Comparison of ENCODE assay signal across 11 cellular contexts in genomic region chr1:182601926-182602325, GRCh38. TPM values are rescaled to one million over a fixed set of nuclear protein-coding genes. Genes with fewer than 3 reads are reported as not detected.
DNase-seq lines count a peak whose midpoint lies in the region; ATAC-seq lines count a peak whose summit lies in the region.
"Had no signal": no experiment of that assay in that cellular context is flagged by ENCODE, and none has a peak within 500 bp of the region (broad histone marks: within the 10 kb centered on the region; RNA-seq: fewer than 3 reads in every experiment).

No MANE protein-coding gene starts in this region.

- no peak overlapping the region for H3K4me3 ChIP-seq in esophagus (ENCODE audit: low read depth in 1 of 2, low read length in 2 of 2)
- peak overlapping the region; percentile 26 to 82 for H3K4me3 ChIP-seq in stomach smooth muscle (ENCODE audit: low read length in 2 of 2)
- H3K4me3 ChIP-seq: cardiac muscle cell, tibial artery had no signal

- 58 to 67% methylated on average over 4 of the region's 4 CpGs for WGBS in esophagus, 2 donors

- H3K9ac ChIP-seq in stomach smooth muscle (ENCODE audit: low read length in 2 of 2) = peak overlapping the region in 1 of 2 donors; percentile 51

- DNase-seq in NCI-H82 (lab: John Stamatoyannopoulos, UW) (peak; percentile 67), NCI-H82 treated with DMSO at 0.1 percent for 48 hours (lab: John Stamatoyannopoulos, UW; ENCODE audit: unreplicated experiment) (no peak), NCI-H69 (lab: John Stamatoyannopoulos, UW) (peak; percentile 91), midbrain (lab: John Stamatoyannopoulos, UW) (no peak)
- no peak for DNase-seq in stimulated activated CD4-positive, alpha-beta T cell treated with anti-CD3 and anti-CD28 coated beads, Interleukin-15, amount 100 ng/mL, for 24 hours

- H3K27ac ChIP-seq in esophagus (ENCODE audit: low read depth in 2 of 2, low read length in 1 of 2) (peak overlapping the region; percentile 16 to 26), stomach smooth muscle (ENCODE audit: low read length) (no peak overlapping the region)
- H3K27ac ChIP-seq: cardiac muscle cell had no signal

- H3K27me3 ChIP-seq in esophagus (ENCODE audit: control insufficient read depth in 1 of 2, insufficient read depth in 2 of 2, low read length in 2 of 2) = no peaks in the 10 kb centered on the region
- H3K27me3 ChIP-seq in stomach smooth muscle (ENCODE audit: control insufficient read depth in 1 of 2, insufficient read depth in 2 of 2, low read length in 2 of 2) = no peaks in the 10 kb centered on the region
- H3K27me3 ChIP-seq: tibial artery had no signal

- no peak for ATAC-seq in HG02571 (IDR thresholded peaks at IDR 0.05; ENCODE audit: unreplicated experiment)

- H3K36me3 ChIP-seq in esophagus (ENCODE audit: control insufficient read depth in 2 of 2, insufficient read depth in 2 of 2, low read length in 1 of 2) (peaks cover 0 to 4% of the 10 kb centered on the region in 2 donors), stomach smooth muscle (ENCODE audit: control insufficient read depth in 2 of 2, insufficient read depth in 2 of 2, low read length in 2 of 2) (peaks cover 0 to 2% of the 10 kb centered on the region in 2 donors)
- H3K36me3 ChIP-seq: cardiac muscle cell had no signal

- peaks cover 7% of the 10 kb centered on the region in 2 donors for H3K4me1 ChIP-seq in esophagus (ENCODE audit: control insufficient read depth in 2 of 2, insufficient read depth in 2 of 2, low read length in 1 of 2)
- H3K4me1 ChIP-seq in stomach smooth muscle (ENCODE audit: control insufficient read depth, insufficient read depth, low read length) = peaks cover 41% of the 10 kb centered on the region

- H3K9me3 ChIP-seq in esophagus (ENCODE audit: control insufficient read depth in 2 of 2, insufficient read depth in 1 of 2, low read depth in 1 of 2, low read length in 1 of 2) (no peaks in the 10 kb centered on the region), stomach smooth muscle (ENCODE audit: control insufficient read depth in 2 of 2, low read length in 2 of 2) (no peaks in the 10 kb centered on the region)
- H3K9me3 ChIP-seq: tibial artery had no signal

RNA-seq across cellular contexts. Expression of gene RGS16, which starts 2.3 kb away (rescaled TPM):
- polyA plus RNA-seq in esophagus = 1 to 10 TPM; 1.1 to 1.5 TPM
- polyA plus RNA-seq: endothelial cell of umbilical vein had no signal

RNA-seq across cellular contexts. Expression of gene RNASEL, which starts 12.9 kb away (rescaled TPM):
- polyA plus RNA-seq in esophagus = 1 to 10 TPM; 3.8 to 5.8 TPM

Comparison
In these comparisons a context has a peak if more than half of its experiments do, and no peak if none do; other contexts are left out.
1. DNase-seq: peak in NCI-H82 (single experiment) and NCI-H69 (single experiment); none in NCI-H82 treated with DMSO at 0.1 percent for 48 hours (single experiment), midbrain (single experiment) and stimulated activated CD4-positive, alpha-beta T cell treated with anti-CD3 and anti-CD28 coated beads, Interleukin-15, amount 100 ng/mL, for 24 hours (single experiment).
2. H3K4me3 ChIP-seq: peak in stomach smooth muscle (2 of 2); none in esophagus (0 of 2).